ENCODE assay signal across 2 cellular contexts in genomic region chr3:77247817-77248216, GRCh38.
TF ChIP-seq lines count a peak whose summit lies in the region.

No MANE protein-coding gene starts in this region.

TF ChIP-seq in GM23338, 12 proteins besides CTCF, POLR2A, EP300 and RAD21 (continued from another document):
- TF ChIP-seq, protein P1, sequence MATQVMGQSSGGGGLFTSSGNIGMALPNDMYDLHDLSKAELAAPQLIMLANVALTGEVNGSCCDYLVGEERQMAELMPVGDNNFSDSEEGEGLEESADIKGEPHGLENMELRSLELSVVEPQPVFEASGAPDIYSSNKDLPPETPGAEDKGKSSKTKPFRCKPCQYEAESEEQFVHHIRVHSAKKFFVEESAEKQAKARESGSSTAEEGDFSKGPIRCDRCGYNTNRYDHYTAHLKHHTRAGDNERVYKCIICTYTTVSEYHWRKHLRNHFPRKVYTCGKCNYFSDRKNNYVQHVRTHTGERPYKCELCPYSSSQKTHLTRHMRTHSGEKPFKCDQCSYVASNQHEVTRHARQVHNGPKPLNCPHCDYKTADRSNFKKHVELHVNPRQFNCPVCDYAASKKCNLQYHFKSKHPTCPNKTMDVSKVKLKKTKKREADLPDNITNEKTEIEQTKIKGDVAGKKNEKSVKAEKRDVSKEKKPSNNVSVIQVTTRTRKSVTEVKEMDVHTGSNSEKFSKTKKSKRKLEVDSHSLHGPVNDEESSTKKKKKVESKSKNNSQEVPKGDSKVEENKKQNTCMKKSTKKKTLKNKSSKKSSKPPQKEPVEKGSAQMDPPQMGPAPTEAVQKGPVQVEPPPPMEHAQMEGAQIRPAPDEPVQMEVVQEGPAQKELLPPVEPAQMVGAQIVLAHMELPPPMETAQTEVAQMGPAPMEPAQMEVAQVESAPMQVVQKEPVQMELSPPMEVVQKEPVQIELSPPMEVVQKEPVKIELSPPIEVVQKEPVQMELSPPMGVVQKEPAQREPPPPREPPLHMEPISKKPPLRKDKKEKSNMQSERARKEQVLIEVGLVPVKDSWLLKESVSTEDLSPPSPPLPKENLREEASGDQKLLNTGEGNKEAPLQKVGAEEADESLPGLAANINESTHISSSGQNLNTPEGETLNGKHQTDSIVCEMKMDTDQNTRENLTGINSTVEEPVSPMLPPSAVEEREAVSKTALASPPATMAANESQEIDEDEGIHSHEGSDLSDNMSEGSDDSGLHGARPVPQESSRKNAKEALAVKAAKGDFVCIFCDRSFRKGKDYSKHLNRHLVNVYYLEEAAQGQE (IDR thresholded peaks at IDR 0.05; ENCODE audit: unreplicated experiment): no peak
- TF ChIP-seq ZNF114 (CRISPR knock-in tag; IDR thresholded peaks at IDR 0.05) (no peak), POLR2AphosphoS5 (IDR thresholded peaks at IDR 0.05; ENCODE audit: low read depth) (no peak), EZH2phosphoT487 (IDR thresholded peaks at IDR 0.05; ENCODE audit: unreplicated experiment) (no peak), ZNF462 (CRISPR knock-in tag; IDR thresholded peaks at IDR 0.05) (no peak), JUNB (IDR thresholded peaks at IDR 0.05; ENCODE audit: unreplicated experiment) (no peak)
TF ChIP-seq in GM23338: peak in this region for 0.

TF ChIP-seq in WTC11, 78 proteins besides CTCF, POLR2A, EP300 and RAD21 (continued from another document):
- TF ChIP-seq, protein P2, sequence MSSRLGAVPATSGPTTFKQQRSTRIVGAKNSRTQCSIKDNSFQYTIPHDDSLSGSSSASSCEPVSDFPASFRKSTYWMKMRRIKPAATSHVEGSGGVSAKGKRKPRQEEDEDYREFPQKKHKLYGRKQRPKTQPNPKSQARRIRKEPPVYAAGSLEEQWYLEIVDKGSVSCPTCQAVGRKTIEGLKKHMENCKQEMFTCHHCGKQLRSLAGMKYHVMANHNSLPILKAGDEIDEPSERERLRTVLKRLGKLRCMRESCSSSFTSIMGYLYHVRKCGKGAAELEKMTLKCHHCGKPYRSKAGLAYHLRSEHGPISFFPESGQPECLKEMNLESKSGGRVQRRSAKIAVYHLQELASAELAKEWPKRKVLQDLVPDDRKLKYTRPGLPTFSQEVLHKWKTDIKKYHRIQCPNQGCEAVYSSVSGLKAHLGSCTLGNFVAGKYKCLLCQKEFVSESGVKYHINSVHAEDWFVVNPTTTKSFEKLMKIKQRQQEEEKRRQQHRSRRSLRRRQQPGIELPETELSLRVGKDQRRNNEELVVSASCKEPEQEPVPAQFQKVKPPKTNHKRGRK (CRISPR knock-in tag; IDR thresholded peaks at IDR 0.05; ENCODE audit: borderline replicate concordance): no peak
- TF ChIP-seq SP1 (CRISPR knock-in tag; conservative IDR thresholded peaks at IDR 0.05) (no peak), ATF6 (CRISPR knock-in tag; IDR thresholded peaks at IDR 0.05) (no peak), ZNF396 (CRISPR knock-in tag; IDR thresholded peaks at IDR 0.05; ENCODE audit: borderline replicate concordance) (no peak), KAT7 (CRISPR knock-in tag; IDR thresholded peaks at IDR 0.05; ENCODE audit: borderline replicate concordance) (no peak), CREB1 (CRISPR knock-in tag; IDR thresholded peaks at IDR 0.05) (no peak), ZNF423 (CRISPR knock-in tag; IDR thresholded peaks at IDR 0.05) (no peak), EMX1 (CRISPR knock-in tag; IDR thresholded peaks at IDR 0.05) (no peak), ETV6 (CRISPR knock-in tag; IDR thresholded peaks at IDR 0.05) (no peak), ESRRA (CRISPR knock-in tag; IDR thresholded peaks at IDR 0.05; ENCODE audit: borderline replicate concordance) (no peak), CBFB (CRISPR knock-in tag; IDR thresholded peaks at IDR 0.05; ENCODE audit: low read depth) (no peak)
- TF ChIP-seq, protein P3, sequence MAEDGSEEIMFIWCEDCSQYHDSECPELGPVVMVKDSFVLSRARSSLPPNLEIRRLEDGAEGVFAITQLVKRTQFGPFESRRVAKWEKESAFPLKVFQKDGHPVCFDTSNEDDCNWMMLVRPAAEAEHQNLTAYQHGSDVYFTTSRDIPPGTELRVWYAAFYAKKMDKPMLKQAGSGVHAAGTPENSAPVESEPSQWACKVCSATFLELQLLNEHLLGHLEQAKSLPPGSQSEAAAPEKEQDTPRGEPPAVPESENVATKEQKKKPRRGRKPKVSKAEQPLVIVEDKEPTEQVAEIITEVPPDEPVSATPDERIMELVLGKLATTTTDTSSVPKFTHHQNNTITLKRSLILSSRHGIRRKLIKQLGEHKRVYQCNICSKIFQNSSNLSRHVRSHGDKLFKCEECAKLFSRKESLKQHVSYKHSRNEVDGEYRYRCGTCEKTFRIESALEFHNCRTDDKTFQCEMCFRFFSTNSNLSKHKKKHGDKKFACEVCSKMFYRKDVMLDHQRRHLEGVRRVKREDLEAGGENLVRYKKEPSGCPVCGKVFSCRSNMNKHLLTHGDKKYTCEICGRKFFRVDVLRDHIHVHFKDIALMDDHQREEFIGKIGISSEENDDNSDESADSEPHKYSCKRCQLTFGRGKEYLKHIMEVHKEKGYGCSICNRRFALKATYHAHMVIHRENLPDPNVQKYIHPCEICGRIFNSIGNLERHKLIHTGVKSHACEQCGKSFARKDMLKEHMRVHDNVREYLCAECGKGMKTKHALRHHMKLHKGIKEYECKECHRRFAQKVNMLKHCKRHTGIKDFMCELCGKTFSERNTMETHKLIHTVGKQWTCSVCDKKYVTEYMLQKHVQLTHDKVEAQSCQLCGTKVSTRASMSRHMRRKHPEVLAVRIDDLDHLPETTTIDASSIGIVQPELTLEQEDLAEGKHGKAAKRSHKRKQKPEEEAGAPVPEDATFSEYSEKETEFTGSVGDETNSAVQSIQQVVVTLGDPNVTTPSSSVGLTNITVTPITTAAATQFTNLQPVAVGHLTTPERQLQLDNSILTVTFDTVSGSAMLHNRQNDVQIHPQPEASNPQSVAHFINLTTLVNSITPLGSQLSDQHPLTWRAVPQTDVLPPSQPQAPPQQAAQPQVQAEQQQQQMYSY (CRISPR knock-in tag; IDR thresholded peaks at IDR 0.05): no peak
- TF ChIP-seq, protein P4, sequence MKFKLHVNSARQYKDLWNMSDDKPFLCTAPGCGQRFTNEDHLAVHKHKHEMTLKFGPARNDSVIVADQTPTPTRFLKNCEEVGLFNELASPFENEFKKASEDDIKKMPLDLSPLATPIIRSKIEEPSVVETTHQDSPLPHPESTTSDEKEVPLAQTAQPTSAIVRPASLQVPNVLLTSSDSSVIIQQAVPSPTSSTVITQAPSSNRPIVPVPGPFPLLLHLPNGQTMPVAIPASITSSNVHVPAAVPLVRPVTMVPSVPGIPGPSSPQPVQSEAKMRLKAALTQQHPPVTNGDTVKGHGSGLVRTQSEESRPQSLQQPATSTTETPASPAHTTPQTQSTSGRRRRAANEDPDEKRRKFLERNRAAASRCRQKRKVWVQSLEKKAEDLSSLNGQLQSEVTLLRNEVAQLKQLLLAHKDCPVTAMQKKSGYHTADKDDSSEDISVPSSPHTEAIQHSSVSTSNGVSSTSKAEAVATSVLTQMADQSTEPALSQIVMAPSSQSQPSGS (CRISPR knock-in tag; IDR thresholded peaks at IDR 0.05; ENCODE audit: borderline replicate concordance, low read depth): no peak
- TF ChIP-seq, protein P5, sequence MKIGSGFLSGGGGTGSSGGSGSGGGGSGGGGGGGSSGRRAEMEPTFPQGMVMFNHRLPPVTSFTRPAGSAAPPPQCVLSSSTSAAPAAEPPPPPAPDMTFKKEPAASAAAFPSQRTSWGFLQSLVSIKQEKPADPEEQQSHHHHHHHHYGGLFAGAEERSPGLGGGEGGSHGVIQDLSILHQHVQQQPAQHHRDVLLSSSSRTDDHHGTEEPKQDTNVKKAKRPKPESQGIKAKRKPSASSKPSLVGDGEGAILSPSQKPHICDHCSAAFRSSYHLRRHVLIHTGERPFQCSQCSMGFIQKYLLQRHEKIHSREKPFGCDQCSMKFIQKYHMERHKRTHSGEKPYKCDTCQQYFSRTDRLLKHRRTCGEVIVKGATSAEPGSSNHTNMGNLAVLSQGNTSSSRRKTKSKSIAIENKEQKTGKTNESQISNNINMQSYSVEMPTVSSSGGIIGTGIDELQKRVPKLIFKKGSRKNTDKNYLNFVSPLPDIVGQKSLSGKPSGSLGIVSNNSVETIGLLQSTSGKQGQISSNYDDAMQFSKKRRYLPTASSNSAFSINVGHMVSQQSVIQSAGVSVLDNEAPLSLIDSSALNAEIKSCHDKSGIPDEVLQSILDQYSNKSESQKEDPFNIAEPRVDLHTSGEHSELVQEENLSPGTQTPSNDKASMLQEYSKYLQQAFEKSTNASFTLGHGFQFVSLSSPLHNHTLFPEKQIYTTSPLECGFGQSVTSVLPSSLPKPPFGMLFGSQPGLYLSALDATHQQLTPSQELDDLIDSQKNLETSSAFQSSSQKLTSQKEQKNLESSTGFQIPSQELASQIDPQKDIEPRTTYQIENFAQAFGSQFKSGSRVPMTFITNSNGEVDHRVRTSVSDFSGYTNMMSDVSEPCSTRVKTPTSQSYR (CRISPR knock-in tag; IDR thresholded peaks at IDR 0.05): no peak
- TF ChIP-seq, protein P6, sequence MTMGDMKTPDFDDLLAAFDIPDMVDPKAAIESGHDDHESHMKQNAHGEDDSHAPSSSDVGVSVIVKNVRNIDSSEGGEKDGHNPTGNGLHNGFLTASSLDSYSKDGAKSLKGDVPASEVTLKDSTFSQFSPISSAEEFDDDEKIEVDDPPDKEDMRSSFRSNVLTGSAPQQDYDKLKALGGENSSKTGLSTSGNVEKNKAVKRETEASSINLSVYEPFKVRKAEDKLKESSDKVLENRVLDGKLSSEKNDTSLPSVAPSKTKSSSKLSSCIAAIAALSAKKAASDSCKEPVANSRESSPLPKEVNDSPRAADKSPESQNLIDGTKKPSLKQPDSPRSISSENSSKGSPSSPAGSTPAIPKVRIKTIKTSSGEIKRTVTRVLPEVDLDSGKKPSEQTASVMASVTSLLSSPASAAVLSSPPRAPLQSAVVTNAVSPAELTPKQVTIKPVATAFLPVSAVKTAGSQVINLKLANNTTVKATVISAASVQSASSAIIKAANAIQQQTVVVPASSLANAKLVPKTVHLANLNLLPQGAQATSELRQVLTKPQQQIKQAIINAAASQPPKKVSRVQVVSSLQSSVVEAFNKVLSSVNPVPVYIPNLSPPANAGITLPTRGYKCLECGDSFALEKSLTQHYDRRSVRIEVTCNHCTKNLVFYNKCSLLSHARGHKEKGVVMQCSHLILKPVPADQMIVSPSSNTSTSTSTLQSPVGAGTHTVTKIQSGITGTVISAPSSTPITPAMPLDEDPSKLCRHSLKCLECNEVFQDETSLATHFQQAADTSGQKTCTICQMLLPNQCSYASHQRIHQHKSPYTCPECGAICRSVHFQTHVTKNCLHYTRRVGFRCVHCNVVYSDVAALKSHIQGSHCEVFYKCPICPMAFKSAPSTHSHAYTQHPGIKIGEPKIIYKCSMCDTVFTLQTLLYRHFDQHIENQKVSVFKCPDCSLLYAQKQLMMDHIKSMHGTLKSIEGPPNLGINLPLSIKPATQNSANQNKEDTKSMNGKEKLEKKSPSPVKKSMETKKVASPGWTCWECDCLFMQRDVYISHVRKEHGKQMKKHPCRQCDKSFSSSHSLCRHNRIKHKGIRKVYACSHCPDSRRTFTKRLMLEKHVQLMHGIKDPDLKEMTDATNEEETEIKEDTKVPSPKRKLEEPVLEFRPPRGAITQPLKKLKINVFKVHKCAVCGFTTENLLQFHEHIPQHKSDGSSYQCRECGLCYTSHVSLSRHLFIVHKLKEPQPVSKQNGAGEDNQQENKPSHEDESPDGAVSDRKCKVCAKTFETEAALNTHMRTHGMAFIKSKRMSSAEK (CRISPR knock-in tag; IDR thresholded peaks at IDR 0.05; ENCODE audit: borderline replicate concordance): no peak
